ENCODE assay signal across 30 cellular contexts in the genomic region with DNA sequence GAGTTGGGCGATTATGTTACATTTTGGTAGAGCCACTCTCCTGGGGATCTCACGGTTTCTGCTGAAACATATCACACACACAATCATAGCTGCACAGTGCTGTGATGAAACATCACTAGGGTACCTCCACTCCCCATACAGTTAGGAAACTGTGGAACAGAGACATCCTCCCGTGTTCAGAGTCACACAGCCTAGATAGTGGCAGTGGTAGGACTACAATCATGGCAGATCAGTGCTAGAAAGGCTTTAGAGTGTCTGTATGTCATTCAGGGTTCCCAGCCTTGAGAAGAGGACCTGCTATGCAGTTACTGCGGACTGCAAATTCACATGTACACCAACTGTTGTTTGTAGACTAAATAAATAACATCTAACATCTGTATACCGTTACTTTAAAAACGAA.
"Had no signal": no experiment of that assay in that cellular context is flagged by ENCODE, and none has a peak within 500 bp of the region (broad histone marks: within the 10 kb centered on the region; RNA-seq: fewer than 3 reads in every experiment).

No MANE protein-coding gene starts in this region.

- H3K4me3 ChIP-seq: neural progenitor cell, ovary, psoas muscle, right lobe of liver, sigmoid colon, suprapubic skin, testis, tibial nerve, upper lobe of left lung, vagina had no signal

- FAIRE-seq: small intestine, urothelium cell line had no signal

- H3K27ac Mint-ChIP-seq: naive thymus-derived CD4-positive, alpha-beta T cell; natural killer cell; nephron; neural progenitor cell; progenitor cell of endocrine pancreas; stimulated activated naive CD8-positive, alpha-beta T cell treated with anti-CD3 and anti-CD28 coated beads, Interleukin-15, amount 100 ng/mL, for 72 hours had no signal

- H2AFZ ChIP-seq: neural progenitor cell, parathyroid adenoma had no signal

- H3K27ac ChIP-seq: neural progenitor cell, ovary, parathyroid adenoma, psoas muscle, right lobe of liver, sigmoid colon, suprapubic skin, testis, tibial nerve, upper lobe of left lung, vagina had no signal

- DNase-seq: naive thymus-derived CD4-positive, alpha-beta T cell; natural killer cell; occipital lobe; ovary; posterior cingulate gyrus; psoas muscle; right cardiac atrium; right lobe of liver; sigmoid colon; stimulated activated CD4-positive, alpha-beta T cell treated with anti-CD3 and anti-CD28 coated beads, Interleukin-15, amount 100 ng/mL, for 24 hours; stimulated activated CD4-positive, alpha-beta T cell treated with anti-CD3 and anti-CD28 coated beads, Interleukin-2, amount 100 ng/mL, for 24 hours; stimulated activated CD4-positive, alpha-beta T cell treated with anti-CD3 and anti-CD28 coated beads, Interleukin-2, amount 100 ng/mL, for 48 hours; stimulated activated CD4-positive, alpha-beta T cell treated with anti-CD3 and anti-CD28 coated beads, Interleukin-4, amount 100 ng/mL, for 4 hours; stimulated activated CD8-positive, alpha-beta memory T cell treated with anti-CD3 and anti-CD28 coated beads, Interleukin-4, amount 100 ng/mL, for 48 hours; stimulated activated naive CD4-positive, alpha-beta T cell; stimulated activated naive CD8-positive, alpha-beta T cell treated with anti-CD3 and anti-CD28 coated beads, Interleukin-15, amount 100 ng/mL, for 72 hours; stimulated activated naive CD8-positive, alpha-beta T cell treated with anti-CD3 and anti-CD28 coated beads, Interleukin-15, Interleukin-2, amounts not matched to agents 100 U/mL and 50 U/mL, for 24 hours; substantia nigra; testis; trophoblast cell; upper lobe of left lung had no signal

- H3K9me3 ChIP-seq: ovary, psoas muscle, right lobe of liver, sigmoid colon, suprapubic skin, testis, upper lobe of left lung, vagina had no signal

- H3K4me2 ChIP-seq: neural progenitor cell had no signal

- H3K79me2 ChIP-seq: parathyroid adenoma had no signal

- H3K27me3 ChIP-seq: neural progenitor cell, ovary, right lobe of liver, sigmoid colon, suprapubic skin, testis, tibial nerve, upper lobe of left lung, vagina had no signal

- H3K4me3 Mint-ChIP-seq: naive thymus-derived CD4-positive, alpha-beta T cell; natural killer cell; nephron; neural progenitor cell; stimulated activated naive CD8-positive, alpha-beta T cell treated with anti-CD3 and anti-CD28 coated beads, Interleukin-15, amount 100 ng/mL, for 72 hours had no signal

- H3K4me1 Mint-ChIP-seq: natural killer cell; nephron; neural progenitor cell; stimulated activated naive CD8-positive, alpha-beta T cell treated with anti-CD3 and anti-CD28 coated beads, Interleukin-15, amount 100 ng/mL, for 72 hours had no signal

- H3K36me3 Mint-ChIP-seq: neural progenitor cell had no signal

- H3K9ac ChIP-seq: neural progenitor cell, parathyroid adenoma had no signal

- H3K36me3 ChIP-seq: neural progenitor cell, ovary, right lobe of liver, sigmoid colon, suprapubic skin, tibial nerve, upper lobe of left lung, vagina had no signal

- H3K27me3 Mint-ChIP-seq: naive thymus-derived CD4-positive, alpha-beta T cell; progenitor cell of endocrine pancreas; stimulated activated naive CD8-positive, alpha-beta T cell treated with anti-CD3 and anti-CD28 coated beads, Interleukin-15, amount 100 ng/mL, for 72 hours had no signal

- H3K4me1 ChIP-seq: neural progenitor cell, parathyroid adenoma, psoas muscle, right lobe of liver, sigmoid colon, testis, tibial nerve, upper lobe of left lung, vagina had no signal

- ATAC-seq: naive thymus-derived CD4-positive, alpha-beta T cell; natural killer cell; right cardiac atrium; stimulated activated naive CD8-positive, alpha-beta T cell treated with anti-CD3 and anti-CD28 coated beads, Interleukin-15, amount 100 ng/mL, for 72 hours; stimulated activated naive CD8-positive, alpha-beta T cell treated with anti-CD3 and anti-CD28 coated beads, Interleukin-15, Interleukin-2, amounts not matched to agents 100 U/mL and 50 U/mL, for 24 hours had no signal
